In the genomic region with DNA sequence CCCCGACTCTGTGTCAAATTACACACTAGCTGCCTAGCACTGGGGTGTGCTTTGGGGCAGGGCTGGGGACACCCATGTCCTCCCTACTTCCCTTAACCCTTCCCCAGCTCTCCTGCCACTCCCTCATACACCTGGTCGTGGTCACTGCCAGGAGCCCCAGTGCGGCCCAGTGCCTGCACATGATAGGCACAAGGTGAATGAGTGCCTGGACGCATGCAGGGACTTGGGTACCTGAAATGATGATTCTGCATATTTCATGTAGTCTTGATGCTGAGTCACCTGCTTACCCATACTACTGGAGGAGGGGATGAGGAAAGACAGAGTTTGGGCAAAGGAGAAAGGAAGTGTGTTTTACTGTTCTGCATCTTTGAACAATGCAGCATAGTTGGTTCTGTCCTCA, we compare ENCODE assay signal across 1 cellular context.
A peak's percentile ranks its signal among the peaks of the same experiment; 100 is the strongest.
TF ChIP-seq lines count a peak whose summit lies in the region.

No MANE protein-coding gene starts in this region.

TF ChIP-seq in HepG2, 621 proteins besides CTCF, POLR2A, EP300 and RAD21:
- TF ChIP-seq MAFK (conservative IDR thresholded peaks at IDR 0.05 in 1 of 2, IDR thresholded peaks at IDR 0.05 in 1 of 2; ENCODE audit: low read length in 2 of 2): peak; percentile 91 to 92
- TF ChIP-seq FOXO1 (CRISPR knock-in tag; IDR thresholded peaks at IDR 0.05): no peak
- peak; percentile 93 for TF ChIP-seq MAFF (IDR thresholded peaks at IDR 0.05; ENCODE audit: low read depth, low read length)
- TF ChIP-seq ONECUT2 (CRISPR knock-in tag; IDR thresholded peaks at IDR 0.05): no peak
- TF ChIP-seq, protein P1, sequence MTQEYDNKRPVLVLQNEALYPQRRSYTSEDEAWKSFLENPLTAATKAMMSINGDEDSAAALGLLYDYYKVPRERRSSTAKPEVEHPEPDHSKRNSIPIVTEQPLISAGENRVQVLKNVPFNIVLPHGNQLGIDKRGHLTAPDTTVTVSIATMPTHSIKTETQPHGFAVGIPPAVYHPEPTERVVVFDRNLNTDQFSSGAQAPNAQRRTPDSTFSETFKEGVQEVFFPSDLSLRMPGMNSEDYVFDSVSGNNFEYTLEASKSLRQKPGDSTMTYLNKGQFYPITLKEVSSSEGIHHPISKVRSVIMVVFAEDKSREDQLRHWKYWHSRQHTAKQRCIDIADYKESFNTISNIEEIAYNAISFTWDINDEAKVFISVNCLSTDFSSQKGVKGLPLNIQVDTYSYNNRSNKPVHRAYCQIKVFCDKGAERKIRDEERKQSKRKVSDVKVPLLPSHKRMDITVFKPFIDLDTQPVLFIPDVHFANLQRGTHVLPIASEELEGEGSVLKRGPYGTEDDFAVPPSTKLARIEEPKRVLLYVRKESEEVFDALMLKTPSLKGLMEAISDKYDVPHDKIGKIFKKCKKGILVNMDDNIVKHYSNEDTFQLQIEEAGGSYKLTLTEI (CRISPR knock-in tag; conservative IDR thresholded peaks at IDR 0.05): no peak
- TF ChIP-seq ZNF296 (CRISPR knock-in tag; conservative IDR thresholded peaks at IDR 0.05): no peak
- no peak for TF ChIP-seq ZNF18 (CRISPR knock-in tag; IDR thresholded peaks at IDR 0.05; ENCODE audit: insufficient replicate concordance)
